ENCODE assay signal across 10 cellular contexts in the genomic region with DNA sequence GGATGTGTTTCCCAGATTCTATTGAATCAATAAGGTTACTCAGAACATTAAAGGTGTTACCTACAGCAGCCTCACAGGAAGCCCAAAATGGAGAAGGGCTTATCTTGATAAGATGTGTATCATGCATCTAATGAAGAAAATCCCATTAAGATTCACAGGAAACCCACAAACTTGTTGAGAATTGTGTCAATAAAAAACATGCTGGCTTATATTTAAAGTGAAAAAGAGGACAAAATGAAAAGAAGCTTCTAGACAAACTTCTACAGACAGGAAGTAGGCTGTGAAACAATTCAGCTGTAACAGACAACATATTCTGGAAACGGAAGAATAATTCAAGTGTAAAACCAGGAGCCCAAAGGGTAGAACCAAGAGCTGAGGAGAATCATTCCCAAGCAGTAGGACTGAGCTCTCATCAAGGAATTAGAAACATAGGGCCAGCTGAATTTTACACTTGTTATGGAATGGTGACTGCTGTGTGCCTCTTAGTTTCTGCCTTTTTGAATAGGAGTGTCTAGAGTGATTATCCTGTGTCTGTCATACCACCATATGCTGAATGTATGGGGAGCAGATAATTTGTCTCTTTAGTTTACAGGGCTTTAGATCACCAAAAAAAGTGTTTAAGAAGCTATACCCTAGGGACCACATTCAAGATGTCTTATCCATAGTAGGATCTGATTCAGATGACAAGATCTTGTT. TPM values are rescaled to one million over a fixed set of nuclear protein-coding genes. Genes with fewer than 3 reads are reported as not detected.
A peak's percentile ranks its signal among the peaks of the same experiment; 100 is the strongest.
DNase-seq lines count a peak whose midpoint lies in the region; ATAC-seq, FAIRE-seq and TF ChIP-seq lines count a peak whose summit lies in the region.
"Had no signal": no experiment of that assay in that cellular context is flagged by ENCODE, and none has a peak within 500 bp of the region (broad histone marks: within the 10 kb centered on the region; RNA-seq: fewer than 3 reads in every experiment).

No MANE protein-coding gene starts in this region.

- peak overlapping the region; percentile 91 for H3K27ac Mint-ChIP-seq in CD8-positive, alpha-beta T cell

- H4K20me1 ChIP-seq in K562 (replicated peaks; ENCODE audit: control insufficient read depth, insufficient read depth, low read length), result peaks cover 7% of the 10 kb centered on the region; the same call in 1 of the 2 replicates

- H3K36me3 ChIP-seq in CD8-positive, alpha-beta T cell (ENCODE audit: insufficient read depth, low read length), result peaks cover 3% of the 10 kb centered on the region
- H3K36me3 ChIP-seq in K562 (ENCODE audit: control insufficient read depth, insufficient read depth, low read length), result peaks cover 48% of the 10 kb centered on the region
- no peaks in the 10 kb centered on the region for H3K36me3 ChIP-seq in neutrophil
- peaks cover 0 to 8% (median 0%) of the 10 kb centered on the region in 3 donors for H3K36me3 ChIP-seq in tibial nerve
- H3K36me3 ChIP-seq in testis (ENCODE audit: low read depth, missing control alignments), result no peaks in the 10 kb centered on the region

- H3K4me1 ChIP-seq in CD8-positive, alpha-beta T cell (ENCODE audit: insufficient read depth, low read length), result peaks cover 44% of the 10 kb centered on the region
- H3K4me1 ChIP-seq in K562 (replicated peaks in 1 of 2; ENCODE audit: control insufficient read depth in 2 of 2, insufficient read depth in 2 of 2, low read length in 2 of 2) (peaks cover 14 to 60% of the 10 kb centered on the region in 2 experiments), neutrophil (ENCODE audit: control insufficient read depth in 1 of 2, insufficient read depth in 1 of 2, low read depth in 1 of 2, low read length in 1 of 2) (peaks cover 5 to 16% of the 10 kb centered on the region in 2 experiments), tibial nerve (peaks cover 0 to 57% (median 9%) of the 10 kb centered on the region in 4 donors), testis (peaks cover 25% of the 10 kb centered on the region)

- peaks cover 68% of the 10 kb centered on the region for H3K4me1 Mint-ChIP-seq in CD8-positive, alpha-beta T cell (ENCODE audit: low read depth)

- H3K36me3 Mint-ChIP-seq in CD8-positive, alpha-beta T cell, result peaks cover 17% of the 10 kb centered on the region

- TF ChIP-seq EP300 in K562 (IDR thresholded peaks at IDR 0.05; ENCODE audit: low read length) (no peak), tibial nerve (IDR thresholded peaks at IDR 0.05) (no peak)

- in situ Hi-C loops in K562 (cut with MboI), result no loop called here

- no TSS peak for BruUV-seq in K562 (replicated peaks; lab: Mats Ljungman, UMichigan)

- no peaks in the 10 kb centered on the region for H3K9me3 ChIP-seq in CD8-positive, alpha-beta T cell (ENCODE audit: low read length)
- H3K9me3 ChIP-seq in K562 (replicated peaks; ENCODE audit: control insufficient read depth, insufficient read depth, low read depth, low read length) (no peaks in the 10 kb centered on the region), neutrophil (no peaks in the 10 kb centered on the region), tibial nerve (no peaks in the 10 kb centered on the region), testis (no peaks in the 10 kb centered on the region)

- peak overlapping the region; percentile 35 for H3K4me2 ChIP-seq in K562 (ENCODE audit: insufficient read depth, low read length)

- H3K9me3 Mint-ChIP-seq in CD8-positive, alpha-beta T cell, result no peaks in the 10 kb centered on the region

- POLR2A ChIA-PET in CD8-positive, alpha-beta T cell (lab: Charles Lee), result interaction anchor here (0.6 to 3.8 kb wide), 4 partner anchors 10 to 256 kb away, joined by 3 to 25 read pairs (median 6); a partner anchor contains a TSS
- POLR2A ChIA-PET in K562 (lab: Yijun Ruan, JAX), result interaction anchor here (0.5 to 4.5 kb wide), 9 partner anchors 9 to 558 kb away, joined by 3 to 46 read pairs (median 4); a partner anchor contains a TSS

- H3K9me1 ChIP-seq in K562 (ENCODE audit: control insufficient read depth, insufficient read depth, low read length), result no peaks in the 10 kb centered on the region

- no peaks in the 10 kb centered on the region for H3K27me3 ChIP-seq in CD8-positive, alpha-beta T cell (ENCODE audit: insufficient read depth, low read length)
- H3K27me3 ChIP-seq in K562 (ENCODE audit: control insufficient read depth in 2 of 2, insufficient read depth in 2 of 2, low read length in 2 of 2) (no peaks in the 10 kb centered on the region), neutrophil (no peaks in the 10 kb centered on the region), tibial nerve (no peaks in the 10 kb centered on the region), testis (no peaks in the 10 kb centered on the region)

- H2AFZ ChIP-seq in K562 (ENCODE audit: low read depth, low read length), result no peak overlapping the region

- CTCF ChIA-PET in CD8-positive, alpha-beta T cell (lab: Charles Lee), result interaction anchor here (0.8 to 1.3 kb wide), 2 partner anchors 79 to 358 kb away, joined by 3 to 4 read pairs; a partner anchor contains a TSS
- CTCF ChIA-PET in K562 (lab: Yijun Ruan, JAX; ENCODE audit: low intra/inter-chr PET ratio), result no interaction called here

- H3K79me2 ChIP-seq in K562 (ENCODE audit: control insufficient read depth, insufficient read depth, low read length), result peaks cover 99% of the 10 kb centered on the region

- no peak overlapping the region for H3K9ac ChIP-seq in K562 (ENCODE audit: insufficient read depth in 1 of 2, low read depth in 2 of 2, low read length in 2 of 2)

- H3K27ac ChIP-seq in CD8-positive, alpha-beta T cell (ENCODE audit: low read depth, low read length), result peak overlapping the region; percentile 29
- peak overlapping the region; percentile 19 for H3K27ac ChIP-seq in K562 (ENCODE audit: extremely low read depth, low read depth, low read length)
- H3K27ac ChIP-seq in neutrophil, result peak overlapping the region; percentile 35
- no peak overlapping the region for H3K27ac ChIP-seq in tibial nerve
- H3K27ac ChIP-seq in testis, result peak overlapping the region in 1 of 2 donors; percentile 62

- no peak for TF ChIP-seq CTCF in CD8-positive, alpha-beta T cell (IDR thresholded peaks at IDR 0.05)
- TF ChIP-seq CTCF in K562 (IDR thresholded peaks at IDR 0.05 in 2 of 3, conservative IDR thresholded peaks at IDR 0.05 in 1 of 3; ENCODE audit: insufficient read depth in 2 of 3, low read depth in 1 of 3, low read length in 3 of 3), result no peak
- TF ChIP-seq CTCF in neutrophil (IDR thresholded peaks at IDR 0.05), result no peak
- no peak for TF ChIP-seq CTCF in tibial nerve (IDR thresholded peaks at IDR 0.05)
- TF ChIP-seq CTCF in testis (IDR thresholded peaks at IDR 0.05), result no peak

- peak; percentile 69 for ATAC-seq in CD8-positive, alpha-beta T cell
- peak; percentile 43 for ATAC-seq in HG03432 (IDR thresholded peaks at IDR 0.05; ENCODE audit: unreplicated experiment)
- peak; percentile 21; the same call in 2 of the 3 replicates for ATAC-seq in K562

- no peak overlapping the region for H3K4me3 ChIP-seq in CD8-positive, alpha-beta T cell (ENCODE audit: low read depth, low read length)
- H3K4me3 ChIP-seq in K562, result no peak overlapping the region
- H3K4me3 ChIP-seq in neutrophil (ENCODE audit: low read depth in 1 of 2, low read length in 1 of 2), result no peak overlapping the region
- no peak overlapping the region for H3K4me3 ChIP-seq in tibial nerve
- no peak overlapping the region for H3K4me3 ChIP-seq in testis
- H3K4me3 ChIP-seq: lung had no signal

- H3K27me3 Mint-ChIP-seq in CD8-positive, alpha-beta T cell (ENCODE audit: low read depth), result no peaks in the 10 kb centered on the region

- peak; percentile 56 for FAIRE-seq in K562 (lab: Jason Lieb, UNC)
- FAIRE-seq: endometrium had no signal

- TF ChIP-seq RAD21 in K562 (CRISPR knock-in tag; conservative IDR thresholded peaks at IDR 0.05 in 1 of 2, IDR thresholded peaks at IDR 0.05 in 1 of 2), result no peak

- TF ChIP-seq POLR2A in K562 (conservative IDR thresholded peaks at IDR 0.05) (no peak), tibial nerve (IDR thresholded peaks at IDR 0.05) (no peak), testis (IDR thresholded peaks at IDR 0.05) (no peak)

- WGBS in K562 (ENCODE audit: insufficient coverage, low coverage, missing lambda C conversion rate), result 44% methylated on average over 1 of the region's 1 CpG
- 38 to 39% methylated on average over 1 of the region's 1 CpG for WGBS in tibial nerve, 2 donors
- 20 to 25% methylated on average over 1 of the region's 1 CpG for WGBS in testis, 2 donors

- H3K4me3 Mint-ChIP-seq in CD8-positive, alpha-beta T cell, result peak overlapping the region; percentile 58

- intact Hi-C loops in CD8-positive, alpha-beta T cell (cut with DNase I, micrococcal nuclease), result loop anchor here in 1 of 2 experiments (1.0 to 10.0 kb wide), 3 partner anchors 9 to 179 kb away; no protein-coding TSS in a partner anchor
- intact Hi-C loops in K562 (cut with micrococcal nuclease) (no loop called here), testis (cut with DNase I; ENCODE audit: low total_unique reads) (no loop called here)

- DNase-seq in CD8-positive, alpha-beta T cell, result no peak
- DNase-seq in K562 (ENCODE audit: extremely low read depth in 1 of 4, low spot score in 3 of 4), result no peak
- no peak for DNase-seq in NCI-H2196 treated with DMSO at 0.1 percent for 48 hours (lab: John Stamatoyannopoulos, UW; ENCODE audit: unreplicated experiment)
- DNase-seq in tibial nerve (ENCODE audit: low spot score in 2 of 2), result no peak
- no peak for DNase-seq in testis
- DNase-seq in NCI-H1930 (lab: John Stamatoyannopoulos, UW), result no peak

RNA-seq across cellular contexts. Expression of a gene that starts 9.6 kb away (rescaled TPM):
- total RNA-seq in CD8-positive, alpha-beta T cell, result 10 to 100 TPM; 34.3 to 35.8 TPM
- 126 and 186 TPM in 2 replicates for total RNA-seq in K562 (2011; cell fraction: chromatin; rRNA removed; ENCODE audit: low replicate concordance)
- 67.8 and 69.7 TPM in 2 replicates for total RNA-seq in K562 (2011; cell fraction: nucleolus; rRNA removed)
- 91.2 and 93.2 TPM in 2 replicates for total RNA-seq in K562 (2011; cell fraction: nucleoplasm; rRNA removed)
- total RNA-seq in K562 (2014; rRNA removed) (117 and 121 TPM in 2 replicates), K562 (2014; rRNA removed; fragmentation: Illumina TruSeq; extraction: Trizol) (136 and 150 TPM in 2 replicates), K562 (2015; rRNA removed; fragmentation: Illumina TruSeq; extraction: Trizol) (113 and 119 TPM in 2 replicates), K562 (2021) (154 and 160 TPM in 2 replicates), tibial nerve (10 to 100 TPM; 42.6 to 54.3 (median 46.6) TPM), testis (10 to 100 TPM; 80.6 to 87.6 TPM)
- polyA plus RNA-seq in K562 (2011; rRNA removed) (84.5 and 140 TPM in 2 replicates), K562 (2014; fragmentation: Illumina TruSeq; extraction: Trizol) (146 and 184 TPM in 2 replicates), K562 (2014; fragmentation: Nextera tagmentation; extraction: Ambion mirVana) (100 to 1,000 TPM; 153 to 294 TPM), K562 (2014; rRNA removed) (138 and 150 TPM in 2 replicates), testis (ENCODE audit: insufficient read depth, low read depth, low replicate concordance) (99.8 TPM)
- polyA plus RNA-seq in K562 (2011; cell fraction: cytosol; rRNA removed), result 58.0 and 63.5 TPM in 2 replicates
- 45.7 and 56.5 TPM in 2 replicates for polyA plus RNA-seq in K562 (2011; cell fraction: nucleus; rRNA removed)
- polyA plus RNA-seq in K562 (2012), result 116 and 117 TPM in 2 replicates
- 120 and 149 TPM in 2 replicates for polyA minus RNA-seq in K562 (2011; rRNA and poly(A)+ RNA removed)
- polyA minus RNA-seq in K562 (2011; cell fraction: cytosol; rRNA and poly(A)+ RNA removed), result 57.3 and 73.7 TPM in 2 replicates
- polyA minus RNA-seq in K562 (2011; cell fraction: nucleus; rRNA and poly(A)+ RNA removed), result 37.7 and 46.2 TPM in 2 replicates

RNA-seq across cellular contexts. Expression of a gene that starts 13.6 kb away (rescaled TPM):
- 1 to 10 TPM; 6.7 to 7.0 TPM for total RNA-seq in CD8-positive, alpha-beta T cell
- 24.4 and 30.0 TPM in 2 replicates for total RNA-seq in K562 (2011; cell fraction: chromatin; rRNA removed; ENCODE audit: low replicate concordance)
- total RNA-seq in K562 (2011; cell fraction: nucleolus; rRNA removed), result 37.7 and 42.0 TPM in 2 replicates
- 29.3 and 30.0 TPM in 2 replicates for total RNA-seq in K562 (2011; cell fraction: nucleoplasm; rRNA removed)
- total RNA-seq in K562 (2014; rRNA removed) (85.5 and 118 TPM in 2 replicates), K562 (2014; rRNA removed; fragmentation: Illumina TruSeq; extraction: Trizol) (210 and 223 TPM in 2 replicates), K562 (2015; rRNA removed; fragmentation: Illumina TruSeq; extraction: Trizol) (156 and 159 TPM in 2 replicates), K562 (2021) (100 and 120 TPM in 2 replicates), tibial nerve (10 to 100 TPM in 3 of 4 donors, 1 to 10 TPM in 1; 8.6 to 18.4 (median 13.7) TPM), testis (10 to 100 TPM; 25.6 to 28.9 TPM)
- polyA plus RNA-seq in K562 (2011; rRNA removed) (159 and 254 TPM in 2 replicates), K562 (2014; fragmentation: Illumina TruSeq; extraction: Trizol) (233 and 247 TPM in 2 replicates), K562 (2014; fragmentation: Nextera tagmentation; extraction: Ambion mirVana) (100 to 1,000 TPM; 166 to 180 TPM), K562 (2014; rRNA removed) (229 and 236 TPM in 2 replicates), testis (ENCODE audit: insufficient read depth, low read depth, low replicate concordance) (38.3 TPM)
- polyA plus RNA-seq in K562 (2011; cell fraction: cytosol; rRNA removed), result 140 and 222 TPM in 2 replicates
- 80.2 and 83.9 TPM in 2 replicates for polyA plus RNA-seq in K562 (2011; cell fraction: nucleus; rRNA removed)
- polyA plus RNA-seq in K562 (2012), result 79.4 and 107 TPM in 2 replicates
- polyA minus RNA-seq in K562 (2011; rRNA and poly(A)+ RNA removed), result 52.6 and 74.0 TPM in 2 replicates
- 36.0 and 50.0 TPM in 2 replicates for polyA minus RNA-seq in K562 (2011; cell fraction: cytosol; rRNA and poly(A)+ RNA removed)
- polyA minus RNA-seq in K562 (2011; cell fraction: nucleus; rRNA and poly(A)+ RNA removed), result 21.9 and 31.7 TPM in 2 replicates

Comparison
In these comparisons a context has a peak if more than half of its experiments do, and no peak if none do; other contexts are left out.
1. H3K27ac ChIP-seq: peak in CD8-positive, alpha-beta T cell (single experiment), K562 (single experiment) and neutrophil (single experiment); none in tibial nerve (0 of 4).
2. Peak in every context shown above with its lines, with median percentiles within 50 percentile points of each other: ATAC-seq.